9 cellular contexts compared by ENCODE assay signal in genomic region chr20:62624325-62624690, GRCh38. TPM values are rescaled to one million over a fixed set of nuclear protein-coding genes. Genes with fewer than 3 reads are reported as not detected.
DNase-seq lines count a peak whose midpoint lies in the region; ATAC-seq and TF ChIP-seq lines count a peak whose summit lies in the region.
"Had no signal": no experiment of that assay in that cellular context is flagged by ENCODE, and none has a peak within 500 bp of the region (broad histone marks: within the 10 kb centered on the region; RNA-seq: fewer than 3 reads in every experiment).

No MANE protein-coding gene starts in this region.

- H3K36me3 ChIP-seq in A673 (ENCODE audit: insufficient read depth, low read length, poor library complexity, severe bottlenecking) (no peaks in the 10 kb centered on the region), lower lobe of right lung (no peaks in the 10 kb centered on the region), MG63 (no peaks in the 10 kb centered on the region)

- DNase-seq in A673 (ENCODE audit: low spot score) (no peak), lower lobe of right lung (no peak), MG63 (no peak), cortex of kidney (lab: John Stamatoyannopoulos, UW) (no peak)
- DNase-seq in activated CD8-positive, alpha-beta T cell treated with anti-CD3 and anti-CD28 coated beads, Interleukin-2, amount 10 ng/mL, durations not matched to agents 7 days and 5 days: peak; percentile 59
- no peak for DNase-seq in NK-92 treated with Interleukin-12 subunit alpha and Interleukin-12 subunit beta, amount 100 ng/mL, for 24 hours (lab: John Stamatoyannopoulos, UW)

- H3K36me3 Mint-ChIP-seq in activated CD8-positive, alpha-beta T cell treated with anti-CD3 and anti-CD28 coated beads, Interleukin-2, amount 10 ng/mL, durations not matched to agents 7 days and 5 days (ENCODE audit: low read depth): no peaks in the 10 kb centered on the region
- H3K36me3 Mint-ChIP-seq: activated naive CD8-positive, alpha-beta T cell had no signal

- ATAC-seq in GM19025 (IDR thresholded peaks at IDR 0.05; ENCODE audit: low read depth, unreplicated experiment): peak; percentile 19
- peak; percentile 39 for ATAC-seq in HG03135 (IDR thresholded peaks at IDR 0.05; ENCODE audit: unreplicated experiment)
- peak; percentile 55 for ATAC-seq in activated CD8-positive, alpha-beta T cell treated with anti-CD3 and anti-CD28 coated beads, Interleukin-2, amount 10 ng/mL, durations not matched to agents 7 days and 5 days
- peak; percentile 2 to 35 for ATAC-seq in lower lobe of right lung

- no peaks in the 10 kb centered on the region for H3K9me3 ChIP-seq in A673 (ENCODE audit: low read depth, low read length, poor library complexity, severe bottlenecking)
- no peaks in the 10 kb centered on the region for H3K9me3 ChIP-seq in lower lobe of right lung
- H3K9me3 ChIP-seq in MG63: no peaks in the 10 kb centered on the region

- no peaks in the 10 kb centered on the region for H3K9me3 Mint-ChIP-seq in activated CD8-positive, alpha-beta T cell treated with anti-CD3 and anti-CD28 coated beads, Interleukin-2, amount 10 ng/mL, durations not matched to agents 7 days and 5 days (ENCODE audit: insufficient read depth)

- CTCF ChIA-PET in A673 (lab: Charles Lee): no interaction called here
- CTCF ChIA-PET in activated CD8-positive, alpha-beta T cell treated with anti-CD3 and anti-CD28 coated beads, Interleukin-2, amount 10 ng/mL, durations not matched to agents 7 days and 5 days (lab: Charles Lee): interaction anchor here (1.3 to 2.3 kb wide), 6 partner anchors 13 to 169 kb away, joined by 3 to 15 read pairs (median 8); partner anchors contain the start of gene SLCO4A1

- H3K4me1 ChIP-seq in A673 (ENCODE audit: insufficient read depth, low read length, poor library complexity, severe bottlenecking) (peaks cover 36% of the 10 kb centered on the region), lower lobe of right lung (peaks cover 46% of the 10 kb centered on the region)

- H3K27me3 ChIP-seq in A673 (replicated peaks; ENCODE audit: insufficient read depth, low read depth, low read length, poor library complexity): no peaks in the 10 kb centered on the region
- H3K27me3 ChIP-seq in lower lobe of right lung (ENCODE audit: low read depth): no peaks in the 10 kb centered on the region
- H3K27me3 ChIP-seq in MG63: no peaks in the 10 kb centered on the region

- intact Hi-C loops in A673 (cut with micrococcal nuclease; ENCODE audit: unreplicated experiment): no loop called here
- intact Hi-C loops in lower lobe of right lung (cut with DNase I): no loop called here

- BruUV-seq in A673 (replicated peaks; lab: Mats Ljungman, UMichigan): no TSS peak

- POLR2A ChIA-PET in A673 (lab: Charles Lee; ENCODE audit: low non-redundant PET): no interaction called here
- POLR2A ChIA-PET in activated CD8-positive, alpha-beta T cell treated with anti-CD3 and anti-CD28 coated beads, Interleukin-2, amount 10 ng/mL, durations not matched to agents 7 days and 5 days (lab: Charles Lee): interaction anchor here (0.8 to 1.9 kb wide), 9 partner anchors 10 to 217 kb away, joined by 3 to 18 read pairs (median 5); partner anchors contain the start of gene SLCO4A1

- peak overlapping the region; percentile 73 for H3K4me3 Mint-ChIP-seq in activated CD8-positive, alpha-beta T cell treated with anti-CD3 and anti-CD28 coated beads, Interleukin-2, amount 10 ng/mL, durations not matched to agents 7 days and 5 days

- no peaks in the 10 kb centered on the region for H3K27me3 Mint-ChIP-seq in activated CD8-positive, alpha-beta T cell treated with anti-CD3 and anti-CD28 coated beads, Interleukin-2, amount 10 ng/mL, durations not matched to agents 7 days and 5 days (ENCODE audit: low read depth)
- H3K27me3 Mint-ChIP-seq: activated naive CD8-positive, alpha-beta T cell had no signal

- peak overlapping the region; percentile 95 for H3K27ac Mint-ChIP-seq in activated CD8-positive, alpha-beta T cell treated with anti-CD3 and anti-CD28 coated beads, Interleukin-2, amount 10 ng/mL, durations not matched to agents 7 days and 5 days

- no peak for TF ChIP-seq CTCF in A673 (conservative IDR thresholded peaks at IDR 0.05; ENCODE audit: low read depth, low read length)
- no peak for TF ChIP-seq CTCF in lower lobe of right lung (IDR thresholded peaks at IDR 0.05)

- H3K4me3 ChIP-seq in A673 (ENCODE audit: low read depth, low read length, poor library complexity, severe bottlenecking) (no peak overlapping the region), lower lobe of right lung (peak overlapping the region; percentile 16), MG63 (no peak overlapping the region)

- H3K27ac ChIP-seq in A673 (ENCODE audit: low read depth, low read length, poor library complexity, severe bottlenecking) (peak overlapping the region; percentile 68), lower lobe of right lung (peak overlapping the region; percentile 96)

- H3K4me1 Mint-ChIP-seq in activated CD8-positive, alpha-beta T cell treated with anti-CD3 and anti-CD28 coated beads, Interleukin-2, amount 10 ng/mL, durations not matched to agents 7 days and 5 days (ENCODE audit: low read depth): peaks cover 44% of the 10 kb centered on the region

RNA-seq across cellular contexts. Expression of gene SLCO4A1, which starts 18.0 kb away (rescaled TPM):
- total RNA-seq in A673 (2021) (44.5 and 48.8 TPM in 2 replicates), lower lobe of right lung (72.4 TPM)
- total RNA-seq in activated CD8-positive, alpha-beta T cell treated with anti-CD3 and anti-CD28 coated beads, Interleukin-2, amount 10 ng/mL, durations not matched to agents 7 days and 5 days: 10 to 100 TPM; 79.4 to 79.9 TPM
- 10.7 and 23.0 TPM in 2 replicates for total RNA-seq in MG63 (2014; rRNA removed; shearing (Covaris generic); ENCODE audit: low replicate concordance)
